In genomic region chr3:40191850-40192448, GRCh38 we compare ENCODE assay signal across 8 cellular contexts.
A peak's percentile ranks its signal among the peaks of the same experiment; 100 is the strongest.
DNase-seq lines count a peak whose midpoint lies in the region; ATAC-seq and TF ChIP-seq lines count a peak whose summit lies in the region.

No MANE protein-coding gene starts in this region.

- H3K4me1 ChIP-seq in right cardiac atrium (ENCODE audit: control insufficient read depth, insufficient read depth, low read length): peaks cover 3% of the 10 kb centered on the region

- H3K27me3 ChIP-seq in HL-60 (ENCODE audit: insufficient read depth, poor library complexity, severe bottlenecking) (no peaks in the 10 kb centered on the region), right cardiac atrium (ENCODE audit: control insufficient read depth, insufficient read depth) (no peaks in the 10 kb centered on the region)

- no peak overlapping the region for H3K4me3 ChIP-seq in AG09309 (ENCODE audit: control insufficient read depth, low read depth, low read length)
- H3K4me3 ChIP-seq in HL-60 (replicated peaks; ENCODE audit: insufficient read depth, low read length): no peak overlapping the region
- no peak overlapping the region for H3K4me3 ChIP-seq in right cardiac atrium (ENCODE audit: low read length)

- H3K27ac ChIP-seq in HL-60 (replicated peaks) (no peak overlapping the region), right cardiac atrium (ENCODE audit: low read length) (no peak overlapping the region)

- no peak for TF ChIP-seq POLR2A in GM18505 (IDR thresholded peaks at IDR 0.05; ENCODE audit: borderline replicate concordance, extremely low read depth, insufficient read depth, insufficient read length)

- no peaks in the 10 kb centered on the region for H3K9me3 ChIP-seq in right cardiac atrium (ENCODE audit: control insufficient read depth, low read length)

- DNase-seq in AG09309 (ENCODE audit: low read depth) (no peak), HL-60 (ENCODE audit: low read depth in 1 of 2, low spot score in 1 of 2) (peak; percentile 24 to 55), T follicular helper cell (ENCODE audit: low read depth) (peak; percentile 20), anterior cingulate cortex (lab: John Stamatoyannopoulos, UW) (peak in 41 of 58 donors; percentile 5 to 65 (median 30)), right cardiac atrium (peak; percentile 51 to 80 (median 61)), smooth muscle cell of the brain vasculature (ENCODE audit: low read depth, low spot score) (peak; percentile 53), KG1 (lab: John Stamatoyannopoulos, UW) (no peak)

- TF ChIP-seq CTCF in AG09309 (IDR thresholded peaks at IDR 0.05; ENCODE audit: control insufficient read depth, insufficient read depth, low read depth, low read length, missing control alignments): peak; percentile 95
- peak; percentile 85 for TF ChIP-seq CTCF in HL-60 (IDR thresholded peaks at IDR 0.05; ENCODE audit: insufficient read depth, low read length)

- WGBS in right cardiac atrium: 35% methylated on average over 3 of the region's 3 CpGs

- intact Hi-C loops in right cardiac atrium (cut with DNase I): loop anchor here in 3 of 4 donors (2.0 to 5.0 kb wide), 2 partner anchors 125 to 127 kb away; no protein-coding TSS in a partner anchor

- ATAC-seq in GM18505 (IDR thresholded peaks at IDR 0.05; ENCODE audit: unreplicated experiment): peak; percentile 52
- ATAC-seq in right cardiac atrium: peak; percentile 46 to 57

Comparison
In these comparisons a context has a peak if more than half of its experiments do, and no peak if none do; other contexts are left out.
1. DNase-seq: peak in HL-60 (2 of 2), T follicular helper cell (single experiment), anterior cingulate cortex (41 of 58), right cardiac atrium (3 of 3) and smooth muscle cell of the brain vasculature (single experiment); none in AG09309 (single experiment) and KG1 (single experiment).